In the genomic region with DNA sequence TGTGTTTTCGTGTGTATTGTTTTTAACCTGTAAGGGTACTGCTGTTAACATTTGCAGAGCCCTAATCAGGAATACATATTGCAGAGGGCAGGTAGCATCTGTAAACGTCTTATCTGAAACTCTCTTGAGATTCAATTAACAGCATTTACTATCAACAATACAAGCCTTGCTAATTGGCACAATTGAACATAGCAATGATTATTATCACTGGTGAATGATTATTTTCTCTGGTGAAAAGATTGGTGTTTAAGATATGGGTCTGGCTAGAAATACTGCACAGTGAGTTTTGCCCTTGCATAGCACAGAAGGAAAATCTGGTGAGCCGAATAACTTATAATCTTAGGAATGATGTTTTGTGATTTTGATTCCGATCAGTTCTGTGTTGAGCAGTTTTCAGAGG, we compare ENCODE assay signal across 27 cellular contexts.
"Had no signal": no experiment of that assay in that cellular context is flagged by ENCODE, and none has a peak within 500 bp of the region (broad histone marks: within the 10 kb centered on the region; RNA-seq: fewer than 3 reads in every experiment).

No MANE protein-coding gene starts in this region.

- H3K36me3 ChIP-seq: stomach, suprapubic skin, thoracic aorta, thyroid gland, tibial artery, tibial nerve, transverse colon, upper lobe of left lung, upper lobe of right lung, uterus, vagina had no signal

- DNase-seq: stimulated activated CD4-positive, alpha-beta T cell treated with anti-CD3 and anti-CD28 coated beads, Interleukin-2, amount 100 ng/mL, for 48 hours; stimulated activated CD4-positive, alpha-beta T cell treated with anti-CD3 and anti-CD28 coated beads, Interleukin-4, amount 100 ng/mL, for 1 hour; stimulated activated CD4-positive, alpha-beta T cell treated with anti-CD3 and anti-CD28 coated beads, Interleukin-4, amount 100 ng/mL, for 24 hours; stimulated activated CD4-positive, alpha-beta T cell treated with anti-CD3 and anti-CD28 coated beads, Interleukin-4, amount 100 ng/mL, for 4 hours; stimulated activated CD8-positive, alpha-beta memory T cell treated with anti-CD3 and anti-CD28 coated beads, Interleukin-4, amount 100 ng/mL, for 48 hours; stimulated activated naive B cell treated with anti-CD40 and anti-IgM and Interleukin-4, amounts not matched to agents 10 μg/mL and 1 μg/mL and 100 μg/mL, for 72 hours; stimulated activated naive CD4-positive, alpha-beta T cell; stimulated activated naive CD4-positive, alpha-beta T cell treated with Interleukin-2 at 50 U/mL for 16 hours; stimulated activated naive CD8-positive, alpha-beta T cell treated with anti-CD3 and anti-CD28 coated beads, Interleukin-15, amount 100 ng/mL, for 72 hours; stimulated activated naive CD8-positive, alpha-beta T cell treated with anti-CD3 and anti-CD28 coated beads, Interleukin-15, Interleukin-2, amounts not matched to agents 100 U/mL and 50 U/mL, for 24 hours; stomach; substantia nigra; testis; thyroid gland; tibial artery; transverse colon; trophoblast cell; upper lobe of left lung; upper lobe of right lung; uterus had no signal

- H3K27ac ChIP-seq: stomach, suprapubic skin, testis, thoracic aorta, thyroid gland, tibial artery, tibial nerve, transverse colon, upper lobe of left lung, upper lobe of right lung, uterus, vagina had no signal

- H3K9me3 ChIP-seq: stomach, suprapubic skin, testis, thoracic aorta, thyroid gland, tibial artery, tibial nerve, transverse colon, upper lobe of left lung, upper lobe of right lung, uterus, vagina had no signal

- H3K4me3 ChIP-seq: stomach, suprapubic skin, testis, thoracic aorta, thyroid gland, tibial artery, tibial nerve, transverse colon, upper lobe of left lung, upper lobe of right lung, uterus, vagina had no signal

- H3K27me3 ChIP-seq: testis, thyroid gland, tibial artery, tibial nerve, uterus, vagina had no signal

- H3K4me1 ChIP-seq: testis, upper lobe of right lung, uterus, vagina had no signal

- FAIRE-seq: urothelium cell line had no signal

- ATAC-seq: stimulated activated effector memory CD8-positive, alpha-beta T cell treated with anti-CD3 and anti-CD28 coated beads, Interleukin-12 subunit alpha, Interleukin-12 subunit beta, amount 100 ng/mL, for 72 hours; stimulated activated memory B cell treated with anti-CD40 and anti-IgM and Interleukin-4, amounts not matched to agents 10 μg/mL and 1 μg/mL and 100 μg/mL, for 72 hours; stimulated activated naive B cell treated with anti-CD40 and anti-IgM and Interleukin-4, amounts not matched to agents 10 μg/mL and 1 μg/mL and 100 μg/mL, for 72 hours; stimulated activated naive CD8-positive, alpha-beta T cell treated with anti-CD3 and anti-CD28 coated beads, Interleukin-15, amount 100 ng/mL, for 72 hours; stimulated activated naive CD8-positive, alpha-beta T cell treated with anti-CD3 and anti-CD28 coated beads, Interleukin-15, Interleukin-2, amounts not matched to agents 100 U/mL and 50 U/mL, for 24 hours; upper lobe of right lung had no signal
